In genomic region chr1:229506633-229507032, GRCh38 we compare ENCODE assay signal across 13 cellular contexts. TPM values are rescaled to one million over a fixed set of nuclear protein-coding genes. Genes with fewer than 3 reads are reported as not detected.
DNase-seq lines count a peak whose midpoint lies in the region; ATAC-seq and TF ChIP-seq lines count a peak whose summit lies in the region.
"Had no signal": no experiment of that assay in that cellular context is flagged by ENCODE, and none has a peak within 500 bp of the region (broad histone marks: within the 10 kb centered on the region; RNA-seq: fewer than 3 reads in every experiment).

No MANE protein-coding gene starts in this region.

- no peak overlapping the region for H2AFZ ChIP-seq in OCI-LY1 (ENCODE audit: low read length)

- H3F3A ChIP-seq in OCI-LY1 (ENCODE audit: insufficient read depth, low read length), result no peaks in the 10 kb centered on the region

- TF ChIP-seq CTCF in OCI-LY1 (IDR thresholded peaks at IDR 0.05; ENCODE audit: low read length), result no peak
- TF ChIP-seq CTCF in endothelial cell (IDR thresholded peaks at IDR 0.05; ENCODE audit: unreplicated experiment), result no peak
- TF ChIP-seq CTCF in psoas muscle (IDR thresholded peaks at IDR 0.05), result no peak

- peak overlapping the region; percentile 77 for H3K4me2 ChIP-seq in OCI-LY1 (ENCODE audit: low read length)

- 70 to 79% (median 73%) methylated on average over 8 of the region's 8 CpGs for WGBS in psoas muscle, 3 donors

- H4K20me1 ChIP-seq in OCI-LY1 (ENCODE audit: insufficient read depth, low read length), result no peaks in the 10 kb centered on the region

- ATAC-seq in activated CD8-positive, alpha-beta memory T cell treated with anti-CD3 and anti-CD28 coated beads, Interleukin-2, amount 10 ng/mL, durations not matched to agents 7 days and 5 days, result no peak
- ATAC-seq in psoas muscle (no peak), left colon (no peak)
- ATAC-seq: heart left ventricle had no signal

- peaks cover 2% of the 10 kb centered on the region for H3K27me3 Mint-ChIP-seq in activated CD8-positive, alpha-beta memory T cell treated with anti-CD3 and anti-CD28 coated beads, Interleukin-2, amount 10 ng/mL, durations not matched to agents 7 days and 5 days
- H3K27me3 Mint-ChIP-seq in endothelial cell (ENCODE audit: unreplicated experiment), result peaks cover 9% of the 10 kb centered on the region

- no peak overlapping the region for H3K27ac Mint-ChIP-seq in activated CD8-positive, alpha-beta memory T cell treated with anti-CD3 and anti-CD28 coated beads, Interleukin-2, amount 10 ng/mL, durations not matched to agents 7 days and 5 days
- H3K27ac Mint-ChIP-seq in endothelial cell (ENCODE audit: unreplicated experiment), result peak overlapping the region; percentile 30

- H3K9me3 Mint-ChIP-seq in activated CD8-positive, alpha-beta memory T cell treated with anti-CD3 and anti-CD28 coated beads, Interleukin-2, amount 10 ng/mL, durations not matched to agents 7 days and 5 days (ENCODE audit: low read depth), result no peaks in the 10 kb centered on the region
- H3K9me3 Mint-ChIP-seq in endothelial cell (ENCODE audit: unreplicated experiment), result no peaks in the 10 kb centered on the region

- intact Hi-C loops in psoas muscle (cut with DNase I) (no loop called here), left colon (cut with DNase I, micrococcal nuclease) (no loop called here)

- peak overlapping the region; percentile 89 for H3K4me3 Mint-ChIP-seq in activated CD8-positive, alpha-beta memory T cell treated with anti-CD3 and anti-CD28 coated beads, Interleukin-2, amount 10 ng/mL, durations not matched to agents 7 days and 5 days
- H3K4me3 Mint-ChIP-seq in endothelial cell (ENCODE audit: unreplicated experiment), result peak overlapping the region; percentile 71

- H3K27ac ChIP-seq in OCI-LY1 (ENCODE audit: low read depth, low read length, poor library complexity, severe bottlenecking) (no peak overlapping the region), psoas muscle (no peak overlapping the region)

- H3K4me1 ChIP-seq in OCI-LY1 (ENCODE audit: insufficient read depth, low read length, severe bottlenecking) (peaks cover 23% of the 10 kb centered on the region), psoas muscle (peaks cover 10% of the 10 kb centered on the region)

- H3K9ac ChIP-seq in OCI-LY1 (ENCODE audit: low read length), result peak overlapping the region; percentile 94

- no peaks in the 10 kb centered on the region for H3K9me3 ChIP-seq in OCI-LY1 (ENCODE audit: low read length)
- H3K9me3 ChIP-seq in psoas muscle, result no peaks in the 10 kb centered on the region
- H3K9me3 ChIP-seq: heart left ventricle had no signal

- H3K9me2 ChIP-seq in OCI-LY1 (ENCODE audit: low read depth, low read length), result no peaks in the 10 kb centered on the region

- CTCF ChIA-PET in activated CD8-positive, alpha-beta memory T cell treated with anti-CD3 and anti-CD28 coated beads, Interleukin-2, amount 10 ng/mL, durations not matched to agents 7 days and 5 days (lab: Charles Lee), result interaction anchor here (0.7 kb wide), 2 partner anchors 26 to 207 kb away, joined by 3 read pairs; no protein-coding TSS in a partner anchor

- H3K27me3 ChIP-seq in OCI-LY1 (ENCODE audit: insufficient read depth, low read length) (no peaks in the 10 kb centered on the region), psoas muscle (ENCODE audit: insufficient read depth in 3 of 3, low read length in 2 of 3) (no peaks in the 10 kb centered on the region)
- H3K27me3 ChIP-seq: heart left ventricle had no signal

- H3K36me3 Mint-ChIP-seq in activated CD8-positive, alpha-beta memory T cell treated with anti-CD3 and anti-CD28 coated beads, Interleukin-2, amount 10 ng/mL, durations not matched to agents 7 days and 5 days, result peaks cover 4% of the 10 kb centered on the region
- no peaks in the 10 kb centered on the region for H3K36me3 Mint-ChIP-seq in endothelial cell (ENCODE audit: low read depth, unreplicated experiment)

- H3K4me3 ChIP-seq in OCI-LY1 (ENCODE audit: low read depth, low read length, poor library complexity, severe bottlenecking) (peak overlapping the region; percentile 89), psoas muscle (peak overlapping the region; percentile 89)

- peaks cover 22% of the 10 kb centered on the region for H3K79me2 ChIP-seq in OCI-LY1 (ENCODE audit: insufficient read depth, low read length)

- no peak for DNase-seq in activated CD8-positive, alpha-beta memory T cell treated with anti-CD3 and anti-CD28 coated beads, Interleukin-2, amount 10 ng/mL, durations not matched to agents 7 days and 5 days
- DNase-seq in activated CD8-positive, alpha-beta memory T cell treated with anti-CD3 and anti-CD28 coated beads for 24 hours, result no peak
- DNase-seq in endothelial cell (ENCODE audit: low spot score), result no peak
- no peak for DNase-seq in psoas muscle
- DNase-seq in NCI-H524 (lab: John Stamatoyannopoulos, UW), result no peak
- no peak for DNase-seq in activated gamma-delta T cell (lab: John Stamatoyannopoulos, UW)
- DNase-seq in left colon, result no peak
- DNase-seq: activated CD8-positive, alpha-beta memory T cell treated with anti-CD3 and anti-CD28 coated beads, Interleukin-2, amount 50 U/mL, for 4 hours; cortex of kidney; GOT3; heart left ventricle; SHP77 had no signal

- H3K4me1 Mint-ChIP-seq in activated CD8-positive, alpha-beta memory T cell treated with anti-CD3 and anti-CD28 coated beads, Interleukin-2, amount 10 ng/mL, durations not matched to agents 7 days and 5 days, result peaks cover 29% of the 10 kb centered on the region
- H3K4me1 Mint-ChIP-seq in endothelial cell (ENCODE audit: unreplicated experiment), result peaks cover 11% of the 10 kb centered on the region

- H3K36me3 ChIP-seq in OCI-LY1 (ENCODE audit: insufficient read depth, low read length), result peaks cover 11% of the 10 kb centered on the region
- peaks cover 3 to 31% of the 10 kb centered on the region in 2 donors for H3K36me3 ChIP-seq in psoas muscle (ENCODE audit: insufficient read depth in 1 of 2, low read depth in 1 of 2)

RNA-seq across cellular contexts. Expression of gene NUP133, which starts 1.5 kb away (rescaled TPM):
- 10 to 100 TPM; 43.1 to 45.4 TPM for total RNA-seq in activated CD8-positive, alpha-beta memory T cell treated with anti-CD3 and anti-CD28 coated beads, Interleukin-2, amount 10 ng/mL, durations not matched to agents 7 days and 5 days
- total RNA-seq in endothelial cell (ENCODE audit: unreplicated experiment) (53.5 TPM), psoas muscle (10 to 100 TPM; 24.1 to 29.3 (median 26.4) TPM), left colon (10 to 100 TPM; 18.5 to 23.0 TPM)
- 10 to 100 TPM in 1 of 3 donors, 1 to 10 TPM in 2; 9.3 to 18.7 (median 9.5) TPM for polyA plus RNA-seq in psoas muscle

RNA-seq across cellular contexts. Expression of gene ABCB10, which starts 51.9 kb away (rescaled TPM):
- 10 to 100 TPM; 35.0 to 39.8 TPM for total RNA-seq in activated CD8-positive, alpha-beta memory T cell treated with anti-CD3 and anti-CD28 coated beads, Interleukin-2, amount 10 ng/mL, durations not matched to agents 7 days and 5 days
- 18.3 TPM for total RNA-seq in endothelial cell (ENCODE audit: unreplicated experiment)
- total RNA-seq in psoas muscle, result 10 to 100 TPM in 3 of 4 donors, 1 to 10 TPM in 1; 9.8 to 20.8 (median 17.5) TPM
- polyA plus RNA-seq in psoas muscle, result 10 to 100 TPM in 1 of 3 donors, 1 to 10 TPM in 2; 6.9 to 10.8 (median 9.0) TPM
- 10 to 100 TPM; 25.4 to 28.4 TPM for total RNA-seq in left colon
